In genomic region chr2:61619561-61619960, GRCh38 we compare ENCODE assay signal across 20 cellular contexts.
A peak's percentile ranks its signal among the peaks of the same experiment; 100 is the strongest.
DNase-seq lines count a peak whose midpoint lies in the region; ATAC-seq, FAIRE-seq and TF ChIP-seq lines count a peak whose summit lies in the region.
"Had no signal": no experiment of that assay in that cellular context is flagged by ENCODE, and none has a peak within 500 bp of the region (broad histone marks: within the 10 kb centered on the region; RNA-seq: fewer than 3 reads in every experiment).

No MANE protein-coding gene starts in this region.

- H3K27me3 ChIP-seq in K562 (ENCODE audit: control insufficient read depth in 2 of 2, insufficient read depth in 2 of 2, low read length in 2 of 2): no peaks in the 10 kb centered on the region
- H3K27me3 ChIP-seq: BLaER1 had no signal

- in situ Hi-C loops in K562 (cut with MboI): no loop called here

- no peak for FAIRE-seq in K562 (lab: Jason Lieb, UNC)
- FAIRE-seq: GM12878 had no signal

- no TSS peak for BruUV-seq in K562 (replicated peaks; lab: Mats Ljungman, UMichigan)

- DNase-seq in DMS 273 (lab: John Stamatoyannopoulos, UW; ENCODE audit: unreplicated experiment) (peak; percentile 25), DMS 273 treated with DMSO at 0.1 percent for 48 hours (lab: John Stamatoyannopoulos, UW) (no peak), K562 (ENCODE audit: extremely low read depth in 1 of 4, low spot score in 3 of 4) (no peak), mesenteric fat pad (ENCODE audit: low spot score) (peak; percentile 59), skeletal muscle cell (ENCODE audit: low read depth) (peak; percentile 3), NOMO-1 (lab: John Stamatoyannopoulos, UW; ENCODE audit: unreplicated experiment in 2 of 2) (no peak), head of caudate nucleus (no peak), T-helper 1 cell (no peak)
- DNase-seq: CD4-positive, alpha-beta memory T cell; DMS53; DND-41; EL; GOT3; H9; IMR-90; KBM-7 had no signal

- POLR2A ChIA-PET in K562 (lab: Yijun Ruan, JAX): no interaction called here

- intact Hi-C loops in K562 (cut with micrococcal nuclease) (no loop called here), head of caudate nucleus (cut with DNase I) (no loop called here)

- TF ChIP-seq EP300 in K562 (IDR thresholded peaks at IDR 0.05; ENCODE audit: low read length): no peak

- H3K9ac ChIP-seq in K562 (ENCODE audit: insufficient read depth in 1 of 2, low read depth in 2 of 2, low read length in 2 of 2): no peak overlapping the region
- H3K9ac ChIP-seq: BLaER1 had no signal

- ATAC-seq in K562: no peak
- ATAC-seq: GM12878 had no signal

- H3K4me3 ChIP-seq in K562: no peak overlapping the region
- H3K4me3 ChIP-seq in skeletal muscle cell (ENCODE audit: low read depth, low read length): no peak overlapping the region
- H3K4me3 ChIP-seq: BLaER1, GM12878 had no signal

- WGBS in K562 (ENCODE audit: insufficient coverage, low coverage, missing lambda C conversion rate): 69% methylated on average over 5 of the region's 5 CpGs

- no peak for TF ChIP-seq CTCF in K562 (IDR thresholded peaks at IDR 0.05 in 2 of 3, conservative IDR thresholded peaks at IDR 0.05 in 1 of 3; ENCODE audit: insufficient read depth in 2 of 3, low read depth in 1 of 3, low read length in 3 of 3)

- no peaks in the 10 kb centered on the region for H3K79me2 ChIP-seq in K562 (ENCODE audit: control insufficient read depth, insufficient read depth, low read length)

- peaks cover 0 to 13% of the 10 kb centered on the region in 2 experiments; a peak in 3 of 5 replicates for H3K4me1 ChIP-seq in K562 (replicated peaks in 1 of 2; ENCODE audit: control insufficient read depth in 2 of 2, insufficient read depth in 2 of 2, low read length in 2 of 2)
- H3K4me1 ChIP-seq: BLaER1 had no signal

- CTCF ChIA-PET in K562 (lab: Yijun Ruan, JAX; ENCODE audit: low intra/inter-chr PET ratio): no interaction called here

- no peaks in the 10 kb centered on the region for H4K20me1 ChIP-seq in K562 (replicated peaks; ENCODE audit: control insufficient read depth, insufficient read depth, low read length)
- H4K20me1 ChIP-seq: BLaER1 had no signal

- TF ChIP-seq RAD21 in K562 (CRISPR knock-in tag; conservative IDR thresholded peaks at IDR 0.05 in 1 of 2, IDR thresholded peaks at IDR 0.05 in 1 of 2): no peak

- H3K4me2 ChIP-seq in K562 (ENCODE audit: insufficient read depth, low read length): no peak overlapping the region
- H3K4me2 ChIP-seq: BLaER1 had no signal

- no peaks in the 10 kb centered on the region for H3K36me3 ChIP-seq in K562 (ENCODE audit: control insufficient read depth, insufficient read depth, low read length)
- H3K36me3 ChIP-seq: BLaER1 had no signal

- peak overlapping the region; percentile 92; the same call in 1 of the 2 replicates for H2AFZ ChIP-seq in K562 (ENCODE audit: low read depth, low read length)

- no peak overlapping the region; the same call in 2 of the 3 replicates for H3K27ac ChIP-seq in K562 (ENCODE audit: extremely low read depth, low read depth, low read length)
- H3K27ac ChIP-seq: 22Rv1, BLaER1, HL-60 had no signal

- TF ChIP-seq POLR2A in K562 (conservative IDR thresholded peaks at IDR 0.05): no peak

- H3K9me1 ChIP-seq in K562 (ENCODE audit: control insufficient read depth, insufficient read depth, low read length): no peaks in the 10 kb centered on the region

- no peaks in the 10 kb centered on the region for H3K9me3 ChIP-seq in K562 (replicated peaks; ENCODE audit: control insufficient read depth, insufficient read depth, low read depth, low read length)
- H3K9me3 ChIP-seq: BLaER1 had no signal

TF ChIP-seq in K562, 482 proteins besides CTCF, POLR2A, EP300 and RAD21:
- TF ChIP-seq ZNF655 (CRISPR knock-in tag; IDR thresholded peaks at IDR 0.05) (no peak), POLR3G (IDR thresholded peaks at IDR 0.05; ENCODE audit: extremely low read depth, insufficient read length, insufficient replicate concordance) (no peak), NR3C1 (CRISPR knock-in tag; IDR thresholded peaks at IDR 0.05) (no peak), CHD2 (IDR thresholded peaks at IDR 0.05; ENCODE audit: low read depth, low read length) (no peak), ZNF41 (CRISPR knock-in tag; conservative IDR thresholded peaks at IDR 0.05) (no peak), MBD2 (IDR thresholded peaks at IDR 0.05; ENCODE audit: borderline replicate concordance, low read depth) (no peak), TEAD4 (IDR thresholded peaks at IDR 0.05; ENCODE audit: low read length) (no peak), TEAD4 (CRISPR knock-in tag; IDR thresholded peaks at IDR 0.05; ENCODE audit: borderline replicate concordance) (no peak), TAL1 (IDR thresholded peaks at IDR 0.05) (no peak), MAFK (IDR thresholded peaks at IDR 0.05; ENCODE audit: low read length) (no peak), ZBTB11 (CRISPR knock-in tag; IDR thresholded peaks at IDR 0.05) (no peak), SREBF1 (IDR thresholded peaks at IDR 0.05; ENCODE audit: borderline replicate concordance, low read depth, low read length) (no peak), MYBL2 (IDR thresholded peaks at IDR 0.05; ENCODE audit: low read depth) (no peak), MYBL2 (CRISPR knock-in tag; IDR thresholded peaks at IDR 0.05; ENCODE audit: borderline replicate concordance) (no peak), DDX20 (tag; IDR thresholded peaks at IDR 0.05; ENCODE audit: low read depth) (no peak)

Comparison
In these comparisons a context has a peak if more than half of its experiments do, and no peak if none do; other contexts are left out.
1. DNase-seq: peak in DMS 273 (single experiment), mesenteric fat pad (single experiment) and skeletal muscle cell (single experiment); none in DMS 273 treated with DMSO at 0.1 percent for 48 hours (single experiment), K562 (0 of 4), NOMO-1 (0 of 2), head of caudate nucleus (0 of 42) and T-helper 1 cell (0 of 5).